26 cellular contexts compared by ENCODE assay signal in genomic region chr7:73359746-73360375, GRCh38. TPM values are rescaled to one million over a fixed set of nuclear protein-coding genes. Genes with fewer than 3 reads are reported as not detected.
"Had no signal": no experiment of that assay in that cellular context is flagged by ENCODE, and none has a peak within 500 bp of the region (broad histone marks: within the 10 kb centered on the region; RNA-seq: fewer than 3 reads in every experiment).

No MANE protein-coding gene starts in this region.

- H3K9me3 Mint-ChIP-seq: activated CD4-positive, alpha-beta memory T cell treated with anti-CD3 and anti-CD28 coated beads, Interleukin-2, amount 10 ng/mL, durations not matched to agents 7 days and 5 days; activated naive CD8-positive, alpha-beta T cell treated with anti-CD3 and anti-CD28 coated beads, Interleukin-2, amount 10 ng/mL, durations not matched to agents 7 days and 5 days; T-cell had no signal

- ATAC-seq: activated CD4-positive, alpha-beta T cell treated with anti-CD3 and anti-CD28 coated beads for 36 hours; T-cell had no signal

- H3K4me1 ChIP-seq: breast epithelium had no signal

- H3K27ac ChIP-seq: breast epithelium, SK-N-MC, WERI-Rb-1 had no signal

- H3K4me1 Mint-ChIP-seq: activated CD4-positive, alpha-beta memory T cell treated with anti-CD3 and anti-CD28 coated beads, Interleukin-2, amount 10 ng/mL, durations not matched to agents 7 days and 5 days; activated naive CD8-positive, alpha-beta T cell treated with anti-CD3 and anti-CD28 coated beads, Interleukin-2, amount 10 ng/mL, durations not matched to agents 7 days and 5 days had no signal

- H3K4me3 ChIP-seq: adrenal gland, breast epithelium, SK-N-MC had no signal

- H3K9me3 ChIP-seq: adrenal gland, breast epithelium had no signal

- H3K36me3 Mint-ChIP-seq: activated naive CD8-positive, alpha-beta T cell treated with anti-CD3 and anti-CD28 coated beads, Interleukin-2, amount 10 ng/mL, durations not matched to agents 7 days and 5 days; T-cell had no signal

- DNase-seq: activated CD4-positive, alpha-beta memory T cell treated with anti-CD3 and anti-CD28 coated beads, Interleukin-2, amount 10 ng/mL, durations not matched to agents 7 days and 5 days; activated CD4-positive, alpha-beta T cell treated with anti-CD3 and anti-CD28 coated beads for 36 hours; activated CD4-positive, alpha-beta T cell treated with anti-CD3 and anti-CD28 coated beads, Interleukin-2, amount 50 U/mL, for 1 hour; activated CD8-positive, alpha-beta memory T cell treated with anti-CD3 and anti-CD28 coated beads, Interleukin-2, amount 50 U/mL, for 48 hours; activated naive CD4-positive, alpha-beta T cell treated with anti-CD3 and anti-CD28 coated beads, Interleukin-2, amount 50 U/mL, for 16 hours; activated naive CD8-positive, alpha-beta T cell treated with anti-CD3 and anti-CD28 coated beads, Interleukin-2, amount 10 ng/mL, durations not matched to agents 7 days and 5 days; activated T-cell treated with anti-CD3 and anti-CD28 coated beads, Interleukin-2, amount 50 U/mL, for 1 hour; adrenal gland; anterior cingulate cortex; IMR-90; Kasumi-1; KBM-7; NCI-H146; NCI-H187 treated with DMSO at 0.1 percent for 48 hours; NCI-H2081 treated with DMSO at 0.1 percent for 48 hours; NCI-H2171; NCI-H226; NCI-H526; NCI-H774; T-cell; T-helper 2 cell; WERI-Rb-1 had no signal

- H3K36me3 ChIP-seq: adrenal gland, breast epithelium, WERI-Rb-1 had no signal

- H3K4me3 Mint-ChIP-seq: activated CD4-positive, alpha-beta memory T cell treated with anti-CD3 and anti-CD28 coated beads, Interleukin-2, amount 10 ng/mL, durations not matched to agents 7 days and 5 days; activated CD4-positive, alpha-beta T cell treated with anti-CD3 and anti-CD28 coated beads for 36 hours; activated naive CD8-positive, alpha-beta T cell treated with anti-CD3 and anti-CD28 coated beads, Interleukin-2, amount 10 ng/mL, durations not matched to agents 7 days and 5 days; T-cell had no signal

- H3K27ac Mint-ChIP-seq: activated CD4-positive, alpha-beta memory T cell treated with anti-CD3 and anti-CD28 coated beads, Interleukin-2, amount 10 ng/mL, durations not matched to agents 7 days and 5 days; activated CD4-positive, alpha-beta T cell treated with anti-CD3 and anti-CD28 coated beads for 36 hours; activated naive CD8-positive, alpha-beta T cell treated with anti-CD3 and anti-CD28 coated beads, Interleukin-2, amount 10 ng/mL, durations not matched to agents 7 days and 5 days; T-cell had no signal

- H3K27me3 ChIP-seq: adrenal gland had no signal

RNA-seq across cellular contexts. Expression of gene FKBP6, which starts 31.9 kb away (rescaled TPM):
- total RNA-seq: activated CD4-positive, alpha-beta memory T cell treated with anti-CD3 and anti-CD28 coated beads, Interleukin-2, amount 10 ng/mL, durations not matched to agents 7 days and 5 days; activated CD4-positive, alpha-beta T cell treated with anti-CD3 and anti-CD28 coated beads for 36 hours; activated naive CD8-positive, alpha-beta T cell treated with anti-CD3 and anti-CD28 coated beads, Interleukin-2, amount 10 ng/mL, durations not matched to agents 7 days and 5 days; breast epithelium; IMR-90; OCI-LY7; RPMI7951; T-cell had no signal
- polyA plus RNA-seq: IMR-90 had no signal

RNA-seq across cellular contexts. Expression of gene TRIM50, which starts 32.0 kb away (rescaled TPM):
- total RNA-seq: activated CD4-positive, alpha-beta memory T cell treated with anti-CD3 and anti-CD28 coated beads, Interleukin-2, amount 10 ng/mL, durations not matched to agents 7 days and 5 days; activated CD4-positive, alpha-beta T cell treated with anti-CD3 and anti-CD28 coated beads for 36 hours; activated naive CD8-positive, alpha-beta T cell treated with anti-CD3 and anti-CD28 coated beads, Interleukin-2, amount 10 ng/mL, durations not matched to agents 7 days and 5 days; IMR-90; RPMI7951; T-cell had no signal
- polyA plus RNA-seq: IMR-90 had no signal
